8 cellular contexts compared by ENCODE assay signal in the genomic region with DNA sequence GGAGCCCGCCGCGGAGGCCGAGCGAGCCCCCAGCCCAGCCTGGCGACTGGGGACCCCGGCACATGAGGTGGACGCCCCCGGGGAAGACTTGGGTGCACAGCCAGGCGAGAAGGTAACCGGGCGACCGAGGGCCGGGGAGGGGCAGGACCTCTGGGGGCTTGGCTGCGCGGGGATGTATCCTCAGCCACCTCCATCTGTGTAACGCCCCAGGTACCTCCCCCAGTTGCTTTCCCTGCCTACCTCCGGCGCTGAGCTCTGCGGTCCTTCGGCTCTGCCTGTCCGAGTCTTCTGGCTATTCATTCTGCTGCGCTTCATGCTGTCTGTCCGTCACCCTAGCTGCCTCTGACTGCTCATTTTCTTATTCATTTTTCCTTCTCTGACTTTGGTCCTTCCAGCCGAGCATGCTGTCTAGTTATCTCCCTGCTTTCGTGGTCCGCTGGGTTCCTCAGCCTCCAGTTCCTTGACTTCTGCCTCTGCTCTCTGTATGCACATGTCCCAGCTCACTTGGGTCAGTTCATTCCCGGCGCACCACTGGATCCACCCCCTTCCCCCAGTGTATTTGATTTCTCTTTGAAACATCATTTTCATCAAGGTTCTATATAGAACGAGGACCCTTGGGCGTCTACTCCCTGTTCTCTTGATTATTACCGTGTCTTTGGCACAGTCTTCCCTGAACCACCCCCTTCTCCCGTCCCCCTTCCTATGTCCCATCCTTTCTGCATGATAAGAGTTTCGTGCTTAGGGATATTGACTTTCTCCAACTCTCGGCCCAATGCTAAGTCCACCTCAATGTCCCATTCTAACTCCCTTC. TPM values are rescaled to one million over a fixed set of nuclear protein-coding genes. Genes with fewer than 3 reads are reported as not detected.
DNase-seq lines count a peak whose midpoint lies in the region; ATAC-seq and TF ChIP-seq lines count a peak whose summit lies in the region.

No MANE protein-coding gene starts in this region.

- peak overlapping the region; percentile 48 for H3K27ac ChIP-seq in mesodermal cell (ENCODE audit: low read depth, low read length, severe bottlenecking)

- no peak overlapping the region for H3K4me3 Mint-ChIP-seq in activated CD8-positive, alpha-beta T cell treated with anti-CD3 and anti-CD28 coated beads for 36 hours
- no peak overlapping the region for H3K4me3 Mint-ChIP-seq in effector memory CD8-positive, alpha-beta T cell

- peak; percentile 66 for ATAC-seq in HG02943 (IDR thresholded peaks at IDR 0.05; ENCODE audit: low read depth, unreplicated experiment)
- ATAC-seq in activated CD8-positive, alpha-beta T cell treated with anti-CD3 and anti-CD28 coated beads for 36 hours = peak; percentile 85
- ATAC-seq in effector memory CD8-positive, alpha-beta T cell (replicated peaks) = peak; percentile 81

- DNase-seq in NCI-H2171 treated with DMSO at 0.1 percent for 48 hours (lab: John Stamatoyannopoulos, UW) = peak; percentile 34
- DNase-seq in NCI-H2171 (lab: John Stamatoyannopoulos, UW) = no peak
- DNase-seq in NCI-H345 (lab: John Stamatoyannopoulos, UW) = peak; percentile 73
- peak; percentile 68 for DNase-seq in activated CD8-positive, alpha-beta T cell treated with anti-CD3 and anti-CD28 coated beads for 36 hours
- peak; percentile 49 to 58 (median 56) for DNase-seq in effector memory CD8-positive, alpha-beta T cell
- peak; percentile 23 for DNase-seq in stimulated activated CD8-positive, alpha-beta memory T cell treated with anti-CD3 and anti-CD28 coated beads, Interleukin-15, amount 100 ng/mL, for 24 hours (ENCODE audit: low read depth)

- H3K9me3 ChIP-seq in mesodermal cell (ENCODE audit: control insufficient read depth, low read length) = no peaks in the 10 kb centered on the region

- TF ChIP-seq CTCF in activated CD8-positive, alpha-beta T cell treated with anti-CD3 and anti-CD28 coated beads for 36 hours (IDR thresholded peaks at IDR 0.05) = no peak

- CTCF ChIA-PET in activated CD8-positive, alpha-beta T cell treated with anti-CD3 and anti-CD28 coated beads for 36 hours (lab: Charles Lee) = interaction anchor here (0.9 to 8.8 kb wide), 11 partner anchors 24 to 234 kb away, joined by 3 to 64 read pairs (median 6); a partner anchor contains a TSS

- peaks cover 15% of the 10 kb centered on the region for H3K4me1 ChIP-seq in mesodermal cell (ENCODE audit: control insufficient read depth, insufficient read depth, low read length, poor library complexity, severe bottlenecking)

- no peak overlapping the region for H3K27ac Mint-ChIP-seq in activated CD8-positive, alpha-beta T cell treated with anti-CD3 and anti-CD28 coated beads for 36 hours
- no peak overlapping the region for H3K27ac Mint-ChIP-seq in effector memory CD8-positive, alpha-beta T cell

- intact Hi-C loops in activated CD8-positive, alpha-beta T cell treated with anti-CD3 and anti-CD28 coated beads for 36 hours (cut with micrococcal nuclease) = loop anchor here (2.0 kb wide), 1 partner anchor 34 kb away; a partner anchor contains a TSS

- H3K4me3 ChIP-seq in mesodermal cell (ENCODE audit: extremely low read depth, insufficient read depth, low read length, poor library complexity, severe bottlenecking) = peak overlapping the region; percentile 67

- H3K9me3 Mint-ChIP-seq in activated CD8-positive, alpha-beta T cell treated with anti-CD3 and anti-CD28 coated beads for 36 hours = no peaks in the 10 kb centered on the region
- H3K9me3 Mint-ChIP-seq in effector memory CD8-positive, alpha-beta T cell = no peaks in the 10 kb centered on the region

- H3K27me3 Mint-ChIP-seq in activated CD8-positive, alpha-beta T cell treated with anti-CD3 and anti-CD28 coated beads for 36 hours = no peaks in the 10 kb centered on the region
- no peaks in the 10 kb centered on the region for H3K27me3 Mint-ChIP-seq in effector memory CD8-positive, alpha-beta T cell

- no peaks in the 10 kb centered on the region for H3K36me3 Mint-ChIP-seq in activated CD8-positive, alpha-beta T cell treated with anti-CD3 and anti-CD28 coated beads for 36 hours (ENCODE audit: low read depth)
- H3K36me3 Mint-ChIP-seq in effector memory CD8-positive, alpha-beta T cell (ENCODE audit: insufficient read depth) = peaks cover 4% of the 10 kb centered on the region

- peaks cover 14% of the 10 kb centered on the region for H3K4me1 Mint-ChIP-seq in activated CD8-positive, alpha-beta T cell treated with anti-CD3 and anti-CD28 coated beads for 36 hours (ENCODE audit: low read depth)
- H3K4me1 Mint-ChIP-seq in effector memory CD8-positive, alpha-beta T cell (ENCODE audit: low read depth in 2 of 2) = peaks cover 4 to 6% of the 10 kb centered on the region in 2 donors

- peaks cover 16% of the 10 kb centered on the region for H3K36me3 ChIP-seq in mesodermal cell (ENCODE audit: control insufficient read depth, insufficient read depth, low read length)

- WGBS in mesodermal cell (ENCODE audit: insufficient coverage in 2 of 2), 2 experiments = 0 to 1% methylated on average over 14 to 28 of the region's 35 CpGs

- POLR2A ChIA-PET in activated CD8-positive, alpha-beta T cell treated with anti-CD3 and anti-CD28 coated beads for 36 hours (lab: Charles Lee) = interaction anchor here (1.1 to 1.3 kb wide), 3 partner anchors 32 to 134 kb away, joined by 3 to 4 read pairs (median 3); no protein-coding TSS in a partner anchor

RNA-seq across cellular contexts. Expression of a gene that starts 0.6 kb away (rescaled TPM):
- total RNA-seq in activated CD8-positive, alpha-beta T cell treated with anti-CD3 and anti-CD28 coated beads for 36 hours = 10 to 100 TPM; 20.3 to 21.6 TPM
- polyA plus RNA-seq in mesodermal cell (2013, experiment 1 of 2) = 70.3 TPM
- 57.2 TPM for polyA plus RNA-seq in mesodermal cell (2013, experiment 2 of 2)

RNA-seq across cellular contexts. Expression of a gene that starts 34.5 kb away (rescaled TPM):
- total RNA-seq in activated CD8-positive, alpha-beta T cell treated with anti-CD3 and anti-CD28 coated beads for 36 hours = 100 to 1,000 TPM; 199 to 206 TPM
- polyA plus RNA-seq in mesodermal cell (2013, experiment 1 of 2) = 103 TPM
- 93.1 TPM for polyA plus RNA-seq in mesodermal cell (2013, experiment 2 of 2)
